In genomic region chr9:82988488-82988887, GRCh38 we compare ENCODE assay signal across 1 cellular context.
TF ChIP-seq lines count a peak whose summit lies in the region.

No MANE protein-coding gene starts in this region.

TF ChIP-seq in SK-N-SH, 30 proteins besides CTCF, POLR2A, EP300 and RAD21 (continued from another document):
- no peak for TF ChIP-seq USF1 (IDR thresholded peaks at IDR 0.05; ENCODE audit: borderline replicate concordance, low read depth)
- no peak for TF ChIP-seq PBX3 (IDR thresholded peaks at IDR 0.05)
- no peak for TF ChIP-seq RFX5 (IDR thresholded peaks at IDR 0.05; ENCODE audit: low read length)
- TF ChIP-seq ELF1 (IDR thresholded peaks at IDR 0.05): no peak
